18 cellular contexts compared by ENCODE assay signal in genomic region chr14:102481371-102481770, GRCh38.
"Had no signal": no experiment of that assay in that cellular context is flagged by ENCODE, and none has a peak within 500 bp of the region (broad histone marks: within the 10 kb centered on the region; RNA-seq: fewer than 3 reads in every experiment).

No MANE protein-coding gene starts in this region.

- H3K36me3 ChIP-seq: pancreas, vagina, WERI-Rb-1 had no signal

- H3K4me1 ChIP-seq: vagina had no signal

- H3K27me3 ChIP-seq: gastroesophageal sphincter, heart right ventricle, pancreas, tibial nerve, vagina had no signal

- H3K4me3 ChIP-seq: gastroesophageal sphincter, heart right ventricle, pancreas, tibial nerve, vagina had no signal

- ATAC-seq: activated CD8-positive, alpha-beta memory T cell treated with anti-CD3 and anti-CD28 coated beads, Interleukin-2, amount 10 ng/mL, durations not matched to agents 7 days and 5 days; effector memory CD8-positive, alpha-beta T cell; gastroesophageal sphincter; heart right ventricle; left lobe of liver; naive thymus-derived CD8-positive, alpha-beta T cell had no signal

- DNase-seq: activated CD4-positive, alpha-beta T cell treated with anti-CD3 and anti-CD28 coated beads, Interleukin-2, amount 50 U/mL, for 48 hours; activated CD8-positive, alpha-beta memory T cell treated with anti-CD3 and anti-CD28 coated beads, Interleukin-2, amount 10 ng/mL, durations not matched to agents 7 days and 5 days; activated naive CD4-positive, alpha-beta T cell treated with anti-CD3 and anti-CD28 coated beads, Interleukin-2, amount 10 ng/mL, durations not matched to agents 7 days and 5 days; activated T-cell treated with anti-CD3 and anti-CD28 coated beads, Interleukin-2, amount 50 U/mL, for 1 hour; central memory CD4-positive, alpha-beta T cell; effector memory CD8-positive, alpha-beta T cell; heart right ventricle; naive thymus-derived CD8-positive, alpha-beta T cell; stimulated activated CD4-positive, alpha-beta T cell treated with anti-CD3 and anti-CD28 coated beads, Interleukin-4, amount 100 ng/mL, for 24 hours; stimulated activated naive CD4-positive, alpha-beta T cell; T-helper 1 cell; T1000; WERI-Rb-1 had no signal

- H3K9me3 ChIP-seq: pancreas, vagina had no signal

- H3K27ac ChIP-seq: gastroesophageal sphincter, heart right ventricle, pancreas, tibial nerve, vagina, WERI-Rb-1 had no signal
